ENCODE assay signal across 19 cellular contexts in the genomic region with DNA sequence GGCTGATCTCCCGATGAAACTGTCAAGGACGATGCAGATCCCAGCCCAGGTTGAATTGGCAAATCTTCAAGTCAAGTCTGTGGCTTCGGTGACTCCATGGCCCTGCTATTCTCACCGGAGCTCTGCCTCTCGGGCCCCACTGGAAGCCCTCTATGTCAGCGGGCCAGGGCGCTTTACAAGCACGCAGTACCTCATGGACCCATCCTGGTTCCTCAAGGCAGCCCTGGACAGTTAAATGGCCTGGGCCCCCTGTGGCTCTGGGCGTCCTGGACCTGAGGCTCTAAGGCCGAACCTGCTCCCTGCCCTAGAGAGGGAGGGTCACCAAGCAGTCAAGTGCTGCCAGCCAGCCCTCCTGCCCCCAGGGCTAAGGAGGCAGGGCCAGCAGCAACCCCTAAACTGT. TPM values are rescaled to one million over a fixed set of nuclear protein-coding genes. Genes with fewer than 3 reads are reported as not detected.
DNase-seq lines count a peak whose midpoint lies in the region; FAIRE-seq and TF ChIP-seq lines count a peak whose summit lies in the region.
"Had no signal": no experiment of that assay in that cellular context is flagged by ENCODE, and none has a peak within 500 bp of the region (broad histone marks: within the 10 kb centered on the region; RNA-seq: fewer than 3 reads in every experiment).

No MANE protein-coding gene starts in this region.

- H3K36me3 Mint-ChIP-seq in brain (no peaks in the 10 kb centered on the region), neural crest cell (ENCODE audit: low read depth) (no peaks in the 10 kb centered on the region)

- CTCF ChIA-PET in GM10248 (lab: Yijun Ruan, JAX): interaction anchor here (0.7 to 1.6 kb wide), 2 partner anchors 10 to 116 kb away, joined by 3 to 4 read pairs; no protein-coding TSS in a partner anchor

- H3K4me1 Mint-ChIP-seq in brain (peaks cover 12% of the 10 kb centered on the region), neural crest cell (peaks cover 20% of the 10 kb centered on the region)

- no peak for TF ChIP-seq POLR2A in H54 (IDR thresholded peaks at IDR 0.05; ENCODE audit: low read depth, low read length)

- FAIRE-seq in H54 (lab: Jason Lieb, UNC): no peak
- no peak for FAIRE-seq in HTR-8/SVneo (lab: Jason Lieb, UNC)
- FAIRE-seq: bronchial epithelial cell had no signal

- POLR2A ChIA-PET in GM10248 (lab: Yijun Ruan, JAX): no interaction called here

- H3K4me3 Mint-ChIP-seq in brain (peak overlapping the region; percentile 44 to 82 (median 73)), neural crest cell (peak overlapping the region; percentile 34)
- H3K4me3 Mint-ChIP-seq: natural killer cell had no signal

- H3K27ac Mint-ChIP-seq in brain (no peak overlapping the region), neural crest cell (ENCODE audit: unreplicated experiment) (no peak overlapping the region)
- H3K27ac Mint-ChIP-seq: activated T-helper 2 cell treated with anti-CD3 and anti-CD28 coated beads, Interferon-gamma antibody, Interleukin-2, Interleukin-4, amounts not matched to agents 10 μg/mL and 5 μg/mL and 100 μg/mL, durations not matched to agents 14 hours and 24 hours and 36 hours; natural killer cell; progenitor cell of endocrine pancreas had no signal

- H3K9me3 Mint-ChIP-seq in brain: peaks cover 0 to 10% (median 8%) of the 10 kb centered on the region in 5 experiments
- H3K9me3 Mint-ChIP-seq in neural crest cell: peaks cover 9% of the 10 kb centered on the region

- peak overlapping the region; percentile 46 for H3K4me3 ChIP-seq in LNCaP clone FGC (ENCODE audit: low read depth, low read length)

- TF ChIP-seq CTCF in LNCaP clone FGC (IDR thresholded peaks at IDR 0.05; ENCODE audit: control insufficient read depth, extremely low read depth, insufficient read depth) (no peak), brain (conservative IDR thresholded peaks at IDR 0.05) (no peak), neural crest cell (conservative IDR thresholded peaks at IDR 0.05) (no peak), GM10248 (IDR thresholded peaks at IDR 0.05; ENCODE audit: control extremely low read depth, extremely low read depth, low read depth, missing control alignments) (no peak)

- H3K27me3 Mint-ChIP-seq in brain: peaks cover 69% of the 10 kb centered on the region
- peaks cover 66% of the 10 kb centered on the region for H3K27me3 Mint-ChIP-seq in neural crest cell (ENCODE audit: low read depth)

- DNase-seq in ELF-1 (ENCODE audit: low read depth, low spot score) (peak; percentile 33), LNCaP clone FGC (ENCODE audit: low read depth) (no peak), neural crest cell (ENCODE audit: low read depth, low spot score) (no peak), H54 (ENCODE audit: insufficient read length, low spot score) (no peak), GM10248 (ENCODE audit: extremely low spot score) (no peak), HTR-8/SVneo (ENCODE audit: insufficient read length, low spot score) (no peak)
- DNase-seq: activated CD4-positive, alpha-beta T cell treated with anti-CD3 and anti-CD28 coated beads for 4 hours; AML-193; natural killer cell; NCI-H2171 treated with DMSO at 0.1 percent for 48 hours; stimulated activated naive CD4-positive, alpha-beta T cell treated with Interleukin-2 at 50 U/mL for 16 hours had no signal

RNA-seq across cellular contexts. Expression of gene STC2, which starts 45.3 kb away (rescaled TPM):
- 9.1 TPM for polyA plus RNA-seq in brain (ENCODE audit: insufficient read depth, low read depth, low replicate concordance)
- total RNA-seq in neural crest cell: 2.6 and 3.8 TPM in 2 replicates
- total RNA-seq: natural killer cell had no signal

RNA-seq across cellular contexts. Expression of gene NKX2-5, which starts 47.9 kb away (rescaled TPM):
- not detected for polyA plus RNA-seq in brain (ENCODE audit: insufficient read depth, low read depth, low replicate concordance)
- 4.5 and 5.0 TPM in 2 replicates for total RNA-seq in neural crest cell
- total RNA-seq: activated T-helper 2 cell treated with anti-CD3 and anti-CD28 coated beads, Interferon-gamma antibody, Interleukin-2, Interleukin-4, amounts not matched to agents 10 μg/mL and 5 μg/mL and 100 μg/mL, durations not matched to agents 14 hours and 24 hours and 36 hours; bronchial epithelial cell; kidney epithelial cell; M059J; mesenteric fat pad; natural killer cell; tibial nerve had no signal
